In genomic region chr5:176817864-176818377, GRCh38 we compare ENCODE assay signal across 8 cellular contexts. TPM values are rescaled to one million over a fixed set of nuclear protein-coding genes. Genes with fewer than 3 reads are reported as not detected.
DNase-seq lines count a peak whose midpoint lies in the region; FAIRE-seq and TF ChIP-seq lines count a peak whose summit lies in the region.

No MANE protein-coding gene starts in this region.

- POLR2A ChIA-PET in CD8-positive, alpha-beta memory T cell (lab: Charles Lee): no interaction called here

- DNase-seq in CD8-positive, alpha-beta memory T cell: peak in 2 of 5 donors; percentile 7 to 13
- DNase-seq in GM19238 (ENCODE audit: insufficient read length, low spot score) (peak; percentile 38), iPS-NIHi7 (ENCODE audit: extremely low spot score) (peak; percentile 86), stomach (no peak), GM19239 (ENCODE audit: insufficient read length, low spot score) (no peak), KG1 (lab: John Stamatoyannopoulos, UW) (no peak)
- DNase-seq in activated naive CD8-positive, alpha-beta T cell treated with anti-CD3 and anti-CD28 coated beads, Interleukin-2, amount 50 U/mL, for 16 hours (ENCODE audit: low read depth, low spot score): peak; percentile 2

- no peak for TF ChIP-seq POLR2A in stomach (IDR thresholded peaks at IDR 0.05)

- TF ChIP-seq CTCF in LNCAP (IDR thresholded peaks at IDR 0.05) (0 out of 2 replicates have a peak, but pooled peaks have one; percentile 20), stomach (IDR thresholded peaks at IDR 0.05) (no peak)

- H3K36me3 Mint-ChIP-seq in CD8-positive, alpha-beta memory T cell: peaks cover 0 to 3% (median 0%) of the 10 kb centered on the region in 3 donors

- CTCF ChIA-PET in CD8-positive, alpha-beta memory T cell (lab: Charles Lee): no interaction called here

- intact Hi-C loops in stomach (cut with DNase I; ENCODE audit: low total_unique reads): no loop called here

- H3K27ac Mint-ChIP-seq in CD8-positive, alpha-beta memory T cell: no peak overlapping the region

- 1 to 3% (median 1%) methylated on average over 8 to 52 of the region's 52 CpGs; no CpG with 5 or more reads in 1 of the 5 donors for WGBS in stomach, 5 donors

- no peaks in the 10 kb centered on the region for H3K9me3 ChIP-seq in CD8-positive, alpha-beta memory T cell (ENCODE audit: low read length)
- H3K9me3 ChIP-seq in stomach: peaks cover 0 to 5% (median 0%) of the 10 kb centered on the region in 4 donors

- H3K4me3 ChIP-seq in CD8-positive, alpha-beta memory T cell (ENCODE audit: low read length): no peak overlapping the region
- peak overlapping the region; percentile 37 to 54 (median 49) for H3K4me3 ChIP-seq in stomach

- H3K4me3 Mint-ChIP-seq in CD8-positive, alpha-beta memory T cell: peak overlapping the region; percentile 37 to 88 (median 74)

- H3K27me3 ChIP-seq in CD8-positive, alpha-beta memory T cell (ENCODE audit: insufficient read depth, low read length, poor library complexity, severe bottlenecking): peaks cover 43% of the 10 kb centered on the region
- peaks cover 19 to 100% (median 61%) of the 10 kb centered on the region in 3 donors for H3K27me3 ChIP-seq in stomach

- H3K4me1 ChIP-seq in CD8-positive, alpha-beta memory T cell (ENCODE audit: insufficient read depth, low read length): peaks cover 8% of the 10 kb centered on the region
- peaks cover 10 to 17% (median 15%) of the 10 kb centered on the region in 4 donors for H3K4me1 ChIP-seq in stomach

- H3K9me3 Mint-ChIP-seq in CD8-positive, alpha-beta memory T cell: peaks cover 0 to 2% (median 0%) of the 10 kb centered on the region in 5 donors

- H3K27ac ChIP-seq in CD8-positive, alpha-beta memory T cell (ENCODE audit: low read depth, low read length): no peak overlapping the region
- H3K27ac ChIP-seq in stomach: peak overlapping the region in 1 of 5 donors; percentile 13

- peaks cover 45 to 82% of the 10 kb centered on the region in 2 donors for H3K27me3 Mint-ChIP-seq in CD8-positive, alpha-beta memory T cell

- no peaks in the 10 kb centered on the region for H3K36me3 ChIP-seq in CD8-positive, alpha-beta memory T cell (ENCODE audit: insufficient read depth, low read length)
- H3K36me3 ChIP-seq in stomach: no peaks in the 10 kb centered on the region

- H3K4me1 Mint-ChIP-seq in CD8-positive, alpha-beta memory T cell: peaks cover 8 to 18% (median 11%) of the 10 kb centered on the region in 3 donors

- no peak for FAIRE-seq in GM19239 (lab: Jason Lieb, UNC)

- TF ChIP-seq EP300 in stomach (IDR thresholded peaks at IDR 0.05): no peak

RNA-seq across cellular contexts. Expression of gene UNC5A, which starts 7.6 kb away (rescaled TPM):
- not detected for total RNA-seq in CD8-positive, alpha-beta memory T cell
- polyA plus RNA-seq in CD8-positive, alpha-beta memory T cell: not detected
- under 1 TPM in 2 of 5 donors, not detected in 3; 0.55 to 0.72 TPM for total RNA-seq in stomach
- polyA plus RNA-seq in stomach: under 1 TPM in 2 of 3 donors, not detected in 1; 0.08 to 0.37 TPM

Comparison
In these comparisons a context has a peak if more than half of its experiments do, and no peak if none do; other contexts are left out.
1. DNase-seq: peak in GM19238 (single experiment), activated naive CD8-positive, alpha-beta T cell treated with anti-CD3 and anti-CD28 coated beads, Interleukin-2, amount 50 U/mL, for 16 hours (single experiment) and iPS-NIHi7 (single experiment); none in stomach (single experiment), GM19239 (single experiment) and KG1 (single experiment).